Comparison of ENCODE assay signal across 8 cellular contexts in genomic region chr1:869499-870244, GRCh38. TPM values are rescaled to one million over a fixed set of nuclear protein-coding genes. Genes with fewer than 3 reads are reported as not detected.
DNase-seq lines count a peak whose midpoint lies in the region; ATAC-seq and TF ChIP-seq lines count a peak whose summit lies in the region.

No MANE protein-coding gene starts in this region.

- no peaks in the 10 kb centered on the region for H3K36me3 ChIP-seq in OCI-LY3 (replicated peaks; ENCODE audit: low read depth, low read length)

- peaks cover 6 to 24% (median 11%) of the 10 kb centered on the region in 5 donors for H3K27me3 Mint-ChIP-seq in naive thymus-derived CD8-positive, alpha-beta T cell

- H3K4me3 ChIP-seq in OCI-LY3 (ENCODE audit: low read length) = peak overlapping the region; percentile 65

- H3K9ac ChIP-seq in OCI-LY3 (ENCODE audit: low read length) = no peak overlapping the region

- H3K4me2 ChIP-seq in OCI-LY3 (ENCODE audit: low read length) = peak overlapping the region; percentile 69

- peaks cover 0 to 23% (median 0%) of the 10 kb centered on the region in 4 donors for H3K4me1 Mint-ChIP-seq in naive thymus-derived CD8-positive, alpha-beta T cell

- no peaks in the 10 kb centered on the region for H4K20me1 ChIP-seq in OCI-LY3 (ENCODE audit: insufficient read depth, low read length)

- H3K4me1 ChIP-seq in OCI-LY3 (ENCODE audit: low read length) = no peaks in the 10 kb centered on the region

- peak overlapping the region; percentile 64; the same call in 1 of the 2 replicates for H2AFZ ChIP-seq in OCI-LY3 (ENCODE audit: low read depth, low read length)

- peak overlapping the region in 5 of 10 donors; percentile 29 to 60 (median 36) for H3K4me3 Mint-ChIP-seq in naive thymus-derived CD8-positive, alpha-beta T cell

- H3K9me3 ChIP-seq in OCI-LY3 (ENCODE audit: insufficient read depth, low read length) = no peaks in the 10 kb centered on the region

- H3K36me3 Mint-ChIP-seq in naive thymus-derived CD8-positive, alpha-beta T cell = no peaks in the 10 kb centered on the region

- no peaks in the 10 kb centered on the region for H3K27me3 ChIP-seq in OCI-LY3 (ENCODE audit: low read depth, low read length)

- H3K27ac ChIP-seq in OCI-LY3 (ENCODE audit: low read length) = no peak overlapping the region

- no peak for DNase-seq in AG09319 (ENCODE audit: extremely low read depth, low read depth)
- peak; percentile 88 for DNase-seq in GM20000 (ENCODE audit: low spot score)
- DNase-seq in activated CD8-positive, alpha-beta memory T cell treated with anti-CD3 and anti-CD28 coated beads, Interleukin-2, amount 50 U/mL, for 4 hours = peak; percentile 89
- peak; percentile 50 for DNase-seq in epidermal melanocyte (ENCODE audit: insufficient read length, low spot score)
- DNase-seq in naive thymus-derived CD8-positive, alpha-beta T cell = peak; percentile 79 to 92 (median 86)
- DNase-seq in stimulated activated CD8-positive, alpha-beta memory T cell treated with anti-CD3 and anti-CD28 coated beads, Interleukin-7, amount 100 ng/mL, for 48 hours (ENCODE audit: extremely low read depth in 1 of 2, low read depth in 1 of 2) = peak; percentile 54 to 60

- peak overlapping the region in 2 of 10 donors; percentile 21 to 40 for H3K27ac Mint-ChIP-seq in naive thymus-derived CD8-positive, alpha-beta T cell

- TF ChIP-seq CTCF in AG09319 (IDR thresholded peaks at IDR 0.05; ENCODE audit: low read depth, low read length) (peak; percentile 32), GM20000 (IDR thresholded peaks at IDR 0.05; ENCODE audit: extremely low read depth, missing control alignments) (peak; percentile 77), OCI-LY3 (IDR thresholded peaks at IDR 0.05; ENCODE audit: low read depth, low read length) (peak; percentile 72)

- H3K9me3 Mint-ChIP-seq in naive thymus-derived CD8-positive, alpha-beta T cell = no peaks in the 10 kb centered on the region

- H3K79me2 ChIP-seq in OCI-LY3 (ENCODE audit: low read length) = no peaks in the 10 kb centered on the region

- peak; percentile 97 to 98 for ATAC-seq in naive thymus-derived CD8-positive, alpha-beta T cell
- ATAC-seq in HG02678 (IDR thresholded peaks at IDR 0.05; ENCODE audit: unreplicated experiment) = no peak

- POLR2A ChIA-PET in naive thymus-derived CD8-positive, alpha-beta T cell (lab: Charles Lee) = interaction anchor here (1.0 kb wide), 1 partner anchor 25 kb away, joined by 4 read pairs; no protein-coding TSS in a partner anchor

RNA-seq across cellular contexts. Expression of gene SAMD11, which starts 54.1 kb away (rescaled TPM):
- total RNA-seq in naive thymus-derived CD8-positive, alpha-beta T cell = not detected
- polyA plus RNA-seq in naive thymus-derived CD8-positive, alpha-beta T cell = under 1 TPM in 1 of 3 donors, not detected in 2; 0.29 TPM
